ENCODE assay signal across 18 cellular contexts in the genomic region with DNA sequence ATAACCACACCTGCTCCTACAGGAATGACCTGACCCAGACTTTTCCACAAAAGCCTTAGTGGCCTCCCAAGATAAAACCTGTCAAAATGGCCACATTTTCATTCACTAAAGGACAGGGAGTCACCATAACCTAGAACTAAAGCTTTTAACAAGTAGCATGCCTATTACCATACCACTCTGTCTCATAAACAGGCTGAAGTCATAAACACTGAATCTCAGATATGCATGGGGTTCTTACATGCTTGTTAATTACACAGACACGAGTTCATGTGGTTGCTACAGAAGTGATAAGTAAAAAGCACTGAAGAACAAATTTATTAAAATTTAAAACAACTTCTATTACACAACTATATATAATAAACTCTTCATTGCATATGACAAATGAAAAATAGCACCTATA. TPM values are rescaled to one million over a fixed set of nuclear protein-coding genes. Genes with fewer than 3 reads are reported as not detected.
A peak's percentile ranks its signal among the peaks of the same experiment; 100 is the strongest.
DNase-seq lines count a peak whose midpoint lies in the region; ATAC-seq, FAIRE-seq and TF ChIP-seq lines count a peak whose summit lies in the region.
"Had no signal": no experiment of that assay in that cellular context is flagged by ENCODE, and none has a peak within 500 bp of the region (broad histone marks: within the 10 kb centered on the region; RNA-seq: fewer than 3 reads in every experiment).

No MANE protein-coding gene starts in this region.

- ATAC-seq in heart right ventricle (no peak), Right ventricle myocardium inferior (no peak), upper lobe of right lung (no peak)

- dilution Hi-C loops in endothelial cell of umbilical vein (cut with MboI; ENCODE audit: extremely low pct_ligation_motif_present, low sequenced_read_pairs) = no loop called here

- TF ChIP-seq POLR2A in endothelial cell of umbilical vein (IDR thresholded peaks at IDR 0.05; ENCODE audit: low read depth, low read length) = no peak

- peak overlapping the region in 8 of 10 donors; percentile 11 to 80 (median 50) for H3K27ac ChIP-seq in heart right ventricle
- peak overlapping the region; percentile 71 for H3K27ac ChIP-seq in endothelial cell of umbilical vein (ENCODE audit: insufficient read depth, low read depth, low read length)
- H3K27ac ChIP-seq in neutrophil = peak overlapping the region; percentile 93
- H3K27ac ChIP-seq in upper lobe of right lung = peak overlapping the region; percentile 56

- H3K9ac ChIP-seq in endothelial cell of umbilical vein (replicated peaks; ENCODE audit: extremely low read depth, insufficient read depth, low read length) = peak overlapping the region; percentile 13

- peaks cover 75% of the 10 kb centered on the region for H3K79me2 ChIP-seq in endothelial cell of umbilical vein (ENCODE audit: control insufficient read depth, insufficient read depth, low read length)

- H3K36me3 ChIP-seq in heart right ventricle = peaks cover 0 to 2% (median 0%) of the 10 kb centered on the region in 9 donors
- no peaks in the 10 kb centered on the region for H3K36me3 ChIP-seq in endothelial cell of umbilical vein (ENCODE audit: control insufficient read depth in 2 of 2, extremely low read depth in 1 of 2, insufficient read depth in 2 of 2, low read length in 2 of 2)
- no peaks in the 10 kb centered on the region for H3K36me3 ChIP-seq in neutrophil
- H3K36me3 ChIP-seq in upper lobe of right lung = no peaks in the 10 kb centered on the region

- H3K4me3 ChIP-seq in heart right ventricle (no peak overlapping the region), endothelial cell of umbilical vein (replicated peaks in 1 of 3; ENCODE audit: insufficient read depth in 1 of 3, low read depth in 1 of 3, low read length in 3 of 3) (no peak overlapping the region), neutrophil (ENCODE audit: low read depth in 1 of 2, low read length in 1 of 2) (no peak overlapping the region), upper lobe of right lung (no peak overlapping the region)

- no peak for DNase-seq in heart right ventricle
- no peak for DNase-seq in Right ventricle myocardium inferior (ENCODE audit: missing footprints)
- no peak for DNase-seq in endothelial cell of umbilical vein (ENCODE audit: low read depth, low spot score)
- no peak for DNase-seq in upper lobe of right lung
- DNase-seq in HEK293T (ENCODE audit: extremely low spot score) = no peak
- DNase-seq in cerebellar nuclear complex (lab: John Stamatoyannopoulos, UW) = no peak
- DNase-seq in NCI-H82 (lab: John Stamatoyannopoulos, UW) = no peak
- DNase-seq: activated CD4-positive, alpha-beta T cell treated with anti-CD3 and anti-CD28 coated beads for 48 hours; activated gamma-delta T cell treated with Interleukin-2 at 50 U/mL for 16 hours; aorta; CD4-positive, CD25-positive, alpha-beta regulatory T cell; hippocampal formation; islet precursor cell; NCI-H1694 treated with DMSO at 0.1 percent for 48 hours; NCI-H345; occipital lobe; RPMI8226 had no signal

- H3K4me1 ChIP-seq in heart right ventricle (peaks cover 27 to 86% (median 68%) of the 10 kb centered on the region in 9 donors), endothelial cell of umbilical vein (ENCODE audit: control insufficient read depth, extremely low read depth, insufficient read depth, low read length) (peaks cover 34% of the 10 kb centered on the region), neutrophil (ENCODE audit: control insufficient read depth in 1 of 2, insufficient read depth in 1 of 2, low read depth in 1 of 2, low read length in 1 of 2) (peaks cover 100% of the 10 kb centered on the region in 2 experiments), upper lobe of right lung (peaks cover 65% of the 10 kb centered on the region)

- no peak for TF ChIP-seq CTCF in heart right ventricle (IDR thresholded peaks at IDR 0.05)
- TF ChIP-seq CTCF in endothelial cell of umbilical vein (IDR thresholded peaks at IDR 0.05; ENCODE audit: extremely low read depth in 1 of 2, insufficient read depth in 1 of 2, low read depth in 1 of 2, low read length in 2 of 2) = no peak
- no peak for TF ChIP-seq CTCF in neutrophil (IDR thresholded peaks at IDR 0.05)
- TF ChIP-seq CTCF in upper lobe of right lung (IDR thresholded peaks at IDR 0.05) = no peak

- peak overlapping the region; percentile 20 for H3K4me2 ChIP-seq in endothelial cell of umbilical vein (ENCODE audit: insufficient read depth, low read length)

- no peaks in the 10 kb centered on the region for H3K9me3 ChIP-seq in heart right ventricle
- H3K9me3 ChIP-seq in endothelial cell of umbilical vein (replicated peaks; ENCODE audit: control insufficient read depth, insufficient read depth, low read length) = no peaks in the 10 kb centered on the region
- H3K9me3 ChIP-seq in neutrophil = no peaks in the 10 kb centered on the region
- no peaks in the 10 kb centered on the region for H3K9me3 ChIP-seq in upper lobe of right lung

- H3K27me3 ChIP-seq in heart right ventricle (no peaks in the 10 kb centered on the region), endothelial cell of umbilical vein (ENCODE audit: control insufficient read depth in 2 of 2, insufficient read depth in 2 of 2, low read length in 2 of 2) (no peaks in the 10 kb centered on the region), neutrophil (no peaks in the 10 kb centered on the region), upper lobe of right lung (no peaks in the 10 kb centered on the region)

- no peak overlapping the region for H2AFZ ChIP-seq in endothelial cell of umbilical vein (ENCODE audit: low read depth, low read length)

- H4K20me1 ChIP-seq in endothelial cell of umbilical vein (replicated peaks; ENCODE audit: control insufficient read depth, extremely low read depth, insufficient read depth, low read length) = no peaks in the 10 kb centered on the region

- FAIRE-seq in endothelial cell of umbilical vein (lab: Jason Lieb, UNC) = no peak

- intact Hi-C loops in heart right ventricle (cut with DNase I) (loop anchor here in 2 of 10 donors (10.0 kb wide), 1 partner anchor 53 kb away; a partner anchor contains a TSS), Right ventricle myocardium inferior (cut with DNase I) (no loop called here), endothelial cell of umbilical vein (cut with micrococcal nuclease) (loop anchor here (1.0 to 5.0 kb wide), 3 partner anchors 15 to 280 kb away; no protein-coding TSS in a partner anchor), upper lobe of right lung (cut with DNase I) (no loop called here)

- BruUV-seq in endothelial cell of umbilical vein (replicated peaks; lab: Mats Ljungman, UMichigan) = no TSS peak

- CTCF ChIA-PET in endothelial cell of umbilical vein (lab: Charles Lee) (interaction anchor here (3.6 kb wide), 1 partner anchor 75 kb away, joined by 17 read pairs; no protein-coding TSS in a partner anchor), HEK293T (lab: Yijun Ruan, JAX) (no interaction called here)

- POLR2A ChIA-PET in endothelial cell of umbilical vein (lab: Charles Lee) = no interaction called here
- POLR2A ChIA-PET in HEK293T (lab: Yijun Ruan, JAX) = no interaction called here

- H3K9me1 ChIP-seq in endothelial cell of umbilical vein (replicated peaks; ENCODE audit: control insufficient read depth, extremely low read depth, insufficient read depth, low read length) = no peaks in the 10 kb centered on the region

- 50 to 62% methylated on average over 1 of the region's 1 CpG for WGBS in heart right ventricle, 2 donors

TF ChIP-seq in endothelial cell of umbilical vein, 7 proteins besides CTCF, POLR2A, EP300 and RAD21:
- no peak for TF ChIP-seq MYC (IDR thresholded peaks at IDR 0.05; ENCODE audit: low read depth, low read length)
- TF ChIP-seq, protein P1, sequence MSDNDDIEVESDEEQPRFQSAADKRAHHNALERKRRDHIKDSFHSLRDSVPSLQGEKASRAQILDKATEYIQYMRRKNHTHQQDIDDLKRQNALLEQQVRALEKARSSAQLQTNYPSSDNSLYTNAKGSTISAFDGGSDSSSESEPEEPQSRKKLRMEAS (IDR thresholded peaks at IDR 0.05; ENCODE audit: insufficient read depth, insufficient read length) = no peak
- no peak for TF ChIP-seq JUN (IDR thresholded peaks at IDR 0.05; ENCODE audit: borderline replicate concordance, insufficient read depth, insufficient read length, low read depth)
- TF ChIP-seq EZH2 (IDR thresholded peaks at IDR 0.05; ENCODE audit: borderline replicate concordance, low read depth, low read length, severe bottlenecking) = no peak
- no peak for TF ChIP-seq FOS (IDR thresholded peaks at IDR 0.05; ENCODE audit: borderline replicate concordance, insufficient read depth, low read length)
- TF ChIP-seq GATA2 (IDR thresholded peaks at IDR 0.05; ENCODE audit: insufficient read depth, insufficient read length, low read depth, low read length) = no peak
- TF ChIP-seq POLR2AphosphoS5 (IDR thresholded peaks at IDR 0.05; ENCODE audit: insufficient read depth, low read depth, low read length) = no peak

TF ChIP-seq in HEK293T, 16 proteins besides CTCF, POLR2A, EP300 and RAD21:
- no peak for TF ChIP-seq ARNT (IDR thresholded peaks at IDR 0.05)
- TF ChIP-seq ELF4 (IDR thresholded peaks at IDR 0.05) = no peak
- TF ChIP-seq ZNF384 (IDR thresholded peaks at IDR 0.05) = no peak
- no peak for TF ChIP-seq NFRKB (IDR thresholded peaks at IDR 0.05)
- TF ChIP-seq SUZ12 (IDR thresholded peaks at IDR 0.05) = no peak
- TF ChIP-seq LEF1 (IDR thresholded peaks at IDR 0.05; ENCODE audit: borderline replicate concordance) = no peak
- no peak for TF ChIP-seq SP1 (IDR thresholded peaks at IDR 0.05)
- TF ChIP-seq, protein P2, sequence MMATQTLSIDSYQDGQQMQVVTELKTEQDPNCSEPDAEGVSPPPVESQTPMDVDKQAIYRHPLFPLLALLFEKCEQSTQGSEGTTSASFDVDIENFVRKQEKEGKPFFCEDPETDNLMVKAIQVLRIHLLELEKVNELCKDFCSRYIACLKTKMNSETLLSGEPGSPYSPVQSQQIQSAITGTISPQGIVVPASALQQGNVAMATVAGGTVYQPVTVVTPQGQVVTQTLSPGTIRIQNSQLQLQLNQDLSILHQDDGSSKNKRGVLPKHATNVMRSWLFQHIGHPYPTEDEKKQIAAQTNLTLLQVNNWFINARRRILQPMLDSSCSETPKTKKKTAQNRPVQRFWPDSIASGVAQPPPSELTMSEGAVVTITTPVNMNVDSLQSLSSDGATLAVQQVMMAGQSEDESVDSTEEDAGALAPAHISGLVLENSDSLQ (IDR thresholded peaks at IDR 0.05) = no peak
- no peak for TF ChIP-seq FOXK2 (IDR thresholded peaks at IDR 0.05)

RNA-seq across cellular contexts. Expression of a gene that starts 56.0 kb away (rescaled TPM):
- 100 to 1,000 TPM in 9 of 10 donors, 10 to 100 TPM in 1; 99.4 to 203 (median 136) TPM for total RNA-seq in heart right ventricle
- 10 to 100 TPM; 19.7 to 29.3 TPM for polyA plus RNA-seq in heart right ventricle
- total RNA-seq in Right ventricle myocardium inferior = 97.8 TPM
- total RNA-seq in endothelial cell of umbilical vein = 40.3 and 43.8 TPM in 2 replicates
- polyA plus RNA-seq in endothelial cell of umbilical vein = 8.9 and 9.0 TPM in 2 replicates
- 12.7 and 15.0 TPM in 2 replicates for polyA plus RNA-seq in endothelial cell of umbilical vein (2011; cell fraction: cytosol; rRNA removed)
- polyA plus RNA-seq in endothelial cell of umbilical vein (2011; cell fraction: nucleus; rRNA removed) = 23.5 and 25.3 TPM in 2 replicates
- 9.0 and 12.6 TPM in 2 replicates for polyA plus RNA-seq in endothelial cell of umbilical vein (2012)
- polyA minus RNA-seq in endothelial cell of umbilical vein = 28.5 and 31.7 TPM in 2 replicates
- polyA minus RNA-seq in endothelial cell of umbilical vein (2011; cell fraction: cytosol; rRNA and poly(A)+ RNA removed) = 4.3 TPM
- 32.3 and 33.9 TPM in 2 replicates for polyA minus RNA-seq in endothelial cell of umbilical vein (2011; cell fraction: nucleus; rRNA and poly(A)+ RNA removed)
- total RNA-seq in upper lobe of right lung = 64.3 TPM
